In genomic region chr4:6906046-6906445, GRCh38 we compare ENCODE assay signal across 17 cellular contexts. TPM values are rescaled to one million over a fixed set of nuclear protein-coding genes. Genes with fewer than 3 reads are reported as not detected.
A peak's percentile ranks its signal among the peaks of the same experiment; 100 is the strongest.
DNase-seq lines count a peak whose midpoint lies in the region; ATAC-seq and TF ChIP-seq lines count a peak whose summit lies in the region.
"Had no signal": no experiment of that assay in that cellular context is flagged by ENCODE, and none has a peak within 500 bp of the region (broad histone marks: within the 10 kb centered on the region; RNA-seq: fewer than 3 reads in every experiment).

No MANE protein-coding gene starts in this region.

- H3K27ac ChIP-seq in hepatocyte, result no peak overlapping the region
- H3K27ac ChIP-seq: 22Rv1, C4-2B, PC-9, SK-N-MC had no signal

- no peak overlapping the region for H3K4me2 ChIP-seq in hepatocyte
- H3K4me2 ChIP-seq: PC-9 had no signal

- no peaks in the 10 kb centered on the region for H3K9me2 ChIP-seq in hepatocyte (replicated peaks; ENCODE audit: insufficient read depth)

- no peaks in the 10 kb centered on the region for H3K27me3 ChIP-seq in hepatocyte

- no peaks in the 10 kb centered on the region for H4K20me1 ChIP-seq in hepatocyte (ENCODE audit: insufficient read depth, poor library complexity, severe bottlenecking)

- WGBS in hepatocyte (ENCODE audit: low lambda C conversion rate, missing lambda C conversion rate), result 96% methylated on average over 3 of the region's 3 CpGs

- no peak for TF ChIP-seq CTCF in hepatocyte (IDR thresholded peaks at IDR 0.05; ENCODE audit: poor library complexity)

- ATAC-seq in Right ventricle myocardium inferior (no peak), left cardiac atrium (no peak), left lobe of liver (peak; percentile 50), GM19467 (IDR thresholded peaks at IDR 0.05; ENCODE audit: unreplicated experiment) (no peak)

- peaks cover 10% of the 10 kb centered on the region for H3K79me2 ChIP-seq in hepatocyte

- no peaks in the 10 kb centered on the region for H3K36me3 ChIP-seq in hepatocyte (replicated peaks; ENCODE audit: insufficient read depth, low read depth)

- DNase-seq in DMS 273 (lab: John Stamatoyannopoulos, UW; ENCODE audit: unreplicated experiment), result peak; percentile 84
- no peak for DNase-seq in DMS 273 treated with DMSO at 0.1 percent for 48 hours (lab: John Stamatoyannopoulos, UW)
- DNase-seq in Right ventricle myocardium inferior (ENCODE audit: missing footprints), result peak; percentile 42
- DNase-seq in left cardiac atrium, result no peak
- peak; percentile 91 for DNase-seq in left lobe of liver (ENCODE audit: low spot score)
- DNase-seq in hepatocyte (ENCODE audit: low spot score), result no peak
- no peak for DNase-seq in 8988T
- DNase-seq: COR-L47, DMS53, HCEC 1CT, Karpas-422, NCI-H1436, PC-9 had no signal

- H3K4me1 ChIP-seq in hepatocyte (ENCODE audit: insufficient read depth), result peaks cover 26% of the 10 kb centered on the region

- H3K4me3 ChIP-seq in hepatocyte, result no peak overlapping the region
- H3K4me3 ChIP-seq: PC-9, SK-N-MC had no signal

- intact Hi-C loops in Right ventricle myocardium inferior (cut with DNase I) (no loop called here), left cardiac atrium (cut with DNase I) (loop anchor here in 1 of 2 donors (5.0 kb wide), 1 partner anchor 166 kb away; no protein-coding TSS in a partner anchor)

- H2AFZ ChIP-seq in hepatocyte, result no peak overlapping the region
- H2AFZ ChIP-seq: PC-9 had no signal

- no peaks in the 10 kb centered on the region for H3K9me3 ChIP-seq in hepatocyte (ENCODE audit: low read depth)

RNA-seq across cellular contexts. Expression of gene TBC1D14, which starts 3.6 kb away (rescaled TPM):
- 36.1 TPM for total RNA-seq in Right ventricle myocardium inferior
- 10 to 100 TPM; 34.7 to 35.9 TPM for total RNA-seq in left cardiac atrium
- 29.3 TPM for total RNA-seq in left lobe of liver
- 46.1 and 50.8 TPM in 2 replicates for total RNA-seq in hepatocyte
- 26.5 and 33.6 TPM in 2 replicates for polyA plus RNA-seq in hepatocyte

Comparison
In these comparisons a context has a peak if more than half of its experiments do, and no peak if none do; other contexts are left out.
1. DNase-seq: peak in DMS 273 (single experiment), Right ventricle myocardium inferior (single experiment) and left lobe of liver (single experiment); none in DMS 273 treated with DMSO at 0.1 percent for 48 hours (single experiment), left cardiac atrium (single experiment), hepatocyte (single experiment) and 8988T (single experiment).